In the genomic region with DNA sequence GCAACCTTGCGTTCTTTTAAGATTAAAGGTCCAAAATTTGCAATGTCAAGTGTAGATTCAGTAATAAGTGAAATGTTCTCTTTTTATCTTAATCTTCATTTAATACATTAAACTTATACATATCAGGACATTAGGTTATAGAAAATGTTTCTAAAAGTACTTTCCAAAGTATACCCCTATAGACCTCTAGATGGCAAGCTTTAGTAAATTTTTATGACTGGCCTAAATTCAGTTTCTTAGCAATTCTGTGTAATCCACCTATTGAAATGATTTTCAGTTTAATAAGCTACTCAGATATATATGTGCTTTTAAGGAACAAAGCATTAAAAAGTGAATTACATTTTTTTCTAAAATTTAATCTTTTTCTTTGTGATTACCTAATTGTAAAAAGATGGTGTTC, we compare ENCODE assay signal across 8 cellular contexts.
A peak's percentile ranks its signal among the peaks of the same experiment; 100 is the strongest.
DNase-seq lines count a peak whose midpoint lies in the region; ATAC-seq and TF ChIP-seq lines count a peak whose summit lies in the region.

No MANE protein-coding gene starts in this region.

- no peaks in the 10 kb centered on the region for H3K27me3 ChIP-seq in breast epithelium
- H3K27me3 ChIP-seq in tibial nerve: no peaks in the 10 kb centered on the region

- no peak for TF ChIP-seq EP300 in tibial nerve (IDR thresholded peaks at IDR 0.05)

- H3K36me3 ChIP-seq in breast epithelium: no peaks in the 10 kb centered on the region
- H3K36me3 ChIP-seq in tibial nerve: no peaks in the 10 kb centered on the region

- POLR2A ChIA-PET in MCF 10A (lab: Yijun Ruan, JAX): no interaction called here

- no peak overlapping the region for H3K27ac ChIP-seq in breast epithelium
- no peak overlapping the region for H3K27ac ChIP-seq in tibial nerve

- intact Hi-C loops in MCF 10A (cut with micrococcal nuclease) (loop anchor here (5.0 kb wide), 2 partner anchors 163 to 713 kb away; no protein-coding TSS in a partner anchor), breast epithelium (cut with DNase I; ENCODE audit: low total_unique reads) (no loop called here), natural killer cell (cut with micrococcal nuclease) (no loop called here)

- BruUV-seq in MCF 10A (replicated peaks; lab: Mats Ljungman, UMichigan): no TSS peak

- TF ChIP-seq CTCF in MCF 10A (IDR thresholded peaks at IDR 0.05; ENCODE audit: unreplicated experiment): peak; percentile 27
- no peak for TF ChIP-seq CTCF in breast epithelium (IDR thresholded peaks at IDR 0.05)
- peak; percentile 50 for TF ChIP-seq CTCF in epithelial cell of proximal tubule (conservative IDR thresholded peaks at IDR 0.05; ENCODE audit: low read depth, low read length)
- peak in 4 of 5 experiments; percentile 18 to 35 (median 26) for TF ChIP-seq CTCF in tibial nerve (IDR thresholded peaks at IDR 0.05)
- TF ChIP-seq CTCF in natural killer cell (IDR thresholded peaks at IDR 0.05): no peak

- H3K4me3 Mint-ChIP-seq in MCF 10A (ENCODE audit: unreplicated experiment) (no peak overlapping the region), natural killer cell (no peak overlapping the region)

- H3K4me1 Mint-ChIP-seq in MCF 10A (ENCODE audit: insufficient read depth, unreplicated experiment) (no peaks in the 10 kb centered on the region), natural killer cell (no peaks in the 10 kb centered on the region)

- 78 to 81% methylated on average over 1 of the region's 1 CpG for WGBS in tibial nerve, 2 donors

- H3K4me1 ChIP-seq in breast epithelium: no peaks in the 10 kb centered on the region
- no peaks in the 10 kb centered on the region for H3K4me1 ChIP-seq in tibial nerve

- TF ChIP-seq POLR2A in breast epithelium (IDR thresholded peaks at IDR 0.05): no peak
- no peak for TF ChIP-seq POLR2A in tibial nerve (IDR thresholded peaks at IDR 0.05)

- CTCF ChIA-PET in MCF 10A (lab: Yijun Ruan, JAX): interaction anchor here (0.5 to 2.8 kb wide), 20 partner anchors 9 to 225 kb away, joined by 3 to 14 read pairs (median 3); no protein-coding TSS in a partner anchor

- no peak for ATAC-seq in natural killer cell

- H3K9me3 Mint-ChIP-seq in MCF 10A (ENCODE audit: unreplicated experiment) (no peaks in the 10 kb centered on the region), natural killer cell (peaks cover 2 to 3% of the 10 kb centered on the region in 2 donors)

- no peak overlapping the region for H3K4me3 ChIP-seq in breast epithelium
- no peak overlapping the region for H3K4me3 ChIP-seq in epithelial cell of proximal tubule (ENCODE audit: low read depth, low read length)
- no peak overlapping the region for H3K4me3 ChIP-seq in tibial nerve

- peak; percentile 9 for DNase-seq in MCF 10A (ENCODE audit: unreplicated experiment)
- no peak for DNase-seq in breast epithelium (ENCODE audit: low spot score in 2 of 2)
- DNase-seq in NCI-H748 treated with DMSO at 0.1 percent for 48 hours (lab: John Stamatoyannopoulos, UW): peak; percentile 18
- no peak for DNase-seq in epithelial cell of proximal tubule (ENCODE audit: low read depth)
- no peak for DNase-seq in tibial nerve (ENCODE audit: low spot score in 2 of 2)
- DNase-seq in stimulated activated naive CD4-positive, alpha-beta T cell (lab: John Stamatoyannopoulos, UW): no peak
- no peak for DNase-seq in natural killer cell
- no peak for DNase-seq in ureter (ENCODE audit: low spot score)

- H3K9me3 ChIP-seq in breast epithelium (no peaks in the 10 kb centered on the region), tibial nerve (no peaks in the 10 kb centered on the region)

- no peaks in the 10 kb centered on the region for H3K36me3 Mint-ChIP-seq in MCF 10A (ENCODE audit: insufficient read depth, unreplicated experiment)
- H3K36me3 Mint-ChIP-seq in natural killer cell: no peaks in the 10 kb centered on the region

- no peak overlapping the region for H3K27ac Mint-ChIP-seq in MCF 10A (ENCODE audit: low read depth, unreplicated experiment)
- H3K27ac Mint-ChIP-seq in natural killer cell: no peak overlapping the region

- no peaks in the 10 kb centered on the region for H3K27me3 Mint-ChIP-seq in MCF 10A (ENCODE audit: insufficient read depth, unreplicated experiment)
- no peaks in the 10 kb centered on the region for H3K27me3 Mint-ChIP-seq in natural killer cell (ENCODE audit: low read depth in 2 of 2)

Comparison
In these comparisons a context has a peak if more than half of its experiments do, and no peak if none do; other contexts are left out.
1. DNase-seq: peak in MCF 10A (single experiment) and NCI-H748 treated with DMSO at 0.1 percent for 48 hours (single experiment); none in breast epithelium (0 of 2), epithelial cell of proximal tubule (single experiment), tibial nerve (0 of 2), stimulated activated naive CD4-positive, alpha-beta T cell (0 of 6), natural killer cell (single experiment) and ureter (single experiment).
2. CTCF ChIP-seq: peak in MCF 10A (single experiment), epithelial cell of proximal tubule (single experiment) and tibial nerve (4 of 5); none in breast epithelium (0 of 3) and natural killer cell (single experiment).